ENCODE assay signal across 15 cellular contexts in the genomic region with DNA sequence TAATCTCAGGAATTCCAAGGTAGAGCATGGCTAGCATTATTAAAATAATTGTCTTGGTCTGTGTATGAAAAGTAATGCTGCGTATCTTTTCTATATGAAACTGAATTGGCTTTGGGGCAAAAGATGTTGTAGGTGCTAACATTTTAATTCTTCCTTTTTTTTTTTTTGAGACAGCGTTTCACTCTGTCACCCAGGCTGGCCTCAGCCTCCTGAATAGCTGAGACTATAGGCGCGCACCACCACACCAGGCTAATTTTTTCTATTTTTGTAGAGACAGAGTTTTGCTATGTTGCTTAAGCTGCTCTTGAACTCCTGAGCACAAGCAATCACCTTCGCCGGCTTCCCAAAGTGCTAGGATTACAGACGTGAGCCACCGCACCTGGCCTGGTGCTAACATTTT. TPM values are rescaled to one million over a fixed set of nuclear protein-coding genes. Genes with fewer than 3 reads are reported as not detected.
A peak's percentile ranks its signal among the peaks of the same experiment; 100 is the strongest.
DNase-seq lines count a peak whose midpoint lies in the region; ATAC-seq and TF ChIP-seq lines count a peak whose summit lies in the region.
"Had no signal": no experiment of that assay in that cellular context is flagged by ENCODE, and none has a peak within 500 bp of the region (broad histone marks: within the 10 kb centered on the region; RNA-seq: fewer than 3 reads in every experiment).

No MANE protein-coding gene starts in this region.

- H3K4me3 Mint-ChIP-seq in IgD-negative memory B cell (peak overlapping the region in 3 of 4 donors; percentile 57 to 86 (median 84)), osteocyte (ENCODE audit: unreplicated experiment) (no peak overlapping the region)
- H3K4me3 Mint-ChIP-seq in activated naive CD8-positive, alpha-beta T cell = peak overlapping the region; percentile 74

- peak overlapping the region; percentile 79 to 93 (median 91) for H3K27ac Mint-ChIP-seq in IgD-negative memory B cell
- peak overlapping the region; percentile 92 for H3K27ac Mint-ChIP-seq in activated naive CD8-positive, alpha-beta T cell
- H3K27ac Mint-ChIP-seq in osteocyte (ENCODE audit: unreplicated experiment) = peak overlapping the region; percentile 90

- peak; percentile 8 for DNase-seq in NCI-H2171 treated with DMSO at 0.1 percent for 48 hours (lab: John Stamatoyannopoulos, UW)
- no peak for DNase-seq in NCI-H2171 (lab: John Stamatoyannopoulos, UW)
- DNase-seq in osteocyte (ENCODE audit: extremely low spot score, unreplicated experiment) = no peak
- DNase-seq in NCI-H187 (lab: John Stamatoyannopoulos, UW) = no peak
- DNase-seq: 8988T, aorta, DMS 273 treated with DMSO at 0.1 percent for 48 hours, kidney glomerular epithelial cell, NCI-H187 treated with DMSO at 0.1 percent for 48 hours had no signal

- peaks cover 3% of the 10 kb centered on the region for H3K36me3 Mint-ChIP-seq in IgD-negative memory B cell
- H3K36me3 Mint-ChIP-seq in activated naive CD8-positive, alpha-beta T cell = peaks cover 9% of the 10 kb centered on the region
- H3K36me3 Mint-ChIP-seq in osteocyte (ENCODE audit: unreplicated experiment) = peaks cover 3% of the 10 kb centered on the region

- no peaks in the 10 kb centered on the region for H3K9me3 Mint-ChIP-seq in IgD-negative memory B cell
- H3K9me3 Mint-ChIP-seq in activated naive CD8-positive, alpha-beta T cell (ENCODE audit: low read depth) = no peaks in the 10 kb centered on the region
- H3K9me3 Mint-ChIP-seq in osteocyte (ENCODE audit: unreplicated experiment) = no peaks in the 10 kb centered on the region

- H3K4me1 Mint-ChIP-seq in IgD-negative memory B cell (peaks cover 46 to 49% (median 47%) of the 10 kb centered on the region in 3 donors), osteocyte (ENCODE audit: unreplicated experiment) (peaks cover 22% of the 10 kb centered on the region)
- H3K4me1 Mint-ChIP-seq in activated naive CD8-positive, alpha-beta T cell (ENCODE audit: low read depth) = peaks cover 61% of the 10 kb centered on the region

- no peak for TF ChIP-seq CTCF in osteocyte (IDR thresholded peaks at IDR 0.05)

- H3K27me3 Mint-ChIP-seq in IgD-negative memory B cell = no peaks in the 10 kb centered on the region
- no peaks in the 10 kb centered on the region for H3K27me3 Mint-ChIP-seq in activated naive CD8-positive, alpha-beta T cell
- H3K27me3 Mint-ChIP-seq in osteocyte (ENCODE audit: unreplicated experiment) = no peaks in the 10 kb centered on the region

- ATAC-seq in HG02870 (IDR thresholded peaks at IDR 0.05; ENCODE audit: unreplicated experiment) = no peak
- no peak for ATAC-seq in GM19467 (IDR thresholded peaks at IDR 0.05; ENCODE audit: unreplicated experiment)
- ATAC-seq: gastroesophageal sphincter, sciatic nerve had no signal

RNA-seq across cellular contexts. Expression of gene FOXN2, which starts 42.9 kb away (rescaled TPM):
- polyA plus RNA-seq in IgD-negative memory B cell = 42.4 TPM
- 9.9 and 11.0 TPM in 2 replicates for total RNA-seq in osteocyte
